ENCODE assay signal across 1 cellular context in the genomic region with DNA sequence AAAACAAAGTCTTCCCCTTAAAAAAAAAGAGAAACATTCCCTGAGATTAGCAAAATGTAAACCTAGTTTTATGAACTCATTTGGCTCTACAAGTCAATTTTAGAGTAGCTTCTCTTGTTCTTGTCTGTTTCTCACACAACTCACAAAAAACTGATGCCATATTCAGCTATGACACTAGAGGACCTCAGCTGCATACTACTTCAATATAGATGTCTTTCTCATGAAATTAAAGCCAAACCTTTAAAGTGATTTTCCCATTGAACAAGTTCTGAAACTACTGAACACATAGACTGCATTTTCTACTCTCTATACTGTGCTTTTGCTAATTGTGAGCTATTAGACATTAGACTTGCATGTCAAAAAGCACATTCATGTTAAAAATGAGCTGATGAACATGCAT.
TF ChIP-seq lines count a peak whose summit lies in the region.

No MANE protein-coding gene starts in this region.

TF ChIP-seq in H1, 55 proteins besides CTCF, POLR2A, EP300 and RAD21 (continued from another document):
- TF ChIP-seq ATF2 (IDR thresholded peaks at IDR 0.05; ENCODE audit: low read length) (no peak), BRCA1 (IDR thresholded peaks at IDR 0.05; ENCODE audit: low read depth, low read length) (no peak), POLR2AphosphoS5 (IDR thresholded peaks at IDR 0.05; ENCODE audit: low read depth, low read length) (no peak), GABPA (IDR thresholded peaks at IDR 0.05; ENCODE audit: borderline replicate concordance, insufficient read depth, low read length) (no peak), HDAC6 (IDR thresholded peaks at IDR 0.05; ENCODE audit: low read depth, low read length) (no peak), CEBPB (IDR thresholded peaks at IDR 0.05; ENCODE audit: low read depth, low read length) (no peak)
